ENCODE assay signal across 21 cellular contexts in genomic region chr5:14112998-14113652, GRCh38. TPM values are rescaled to one million over a fixed set of nuclear protein-coding genes. Genes with fewer than 3 reads are reported as not detected.
A peak's percentile ranks its signal among the peaks of the same experiment; 100 is the strongest.
DNase-seq lines count a peak whose midpoint lies in the region; ATAC-seq and TF ChIP-seq lines count a peak whose summit lies in the region.
"Had no signal": no experiment of that assay in that cellular context is flagged by ENCODE, and none has a peak within 500 bp of the region (broad histone marks: within the 10 kb centered on the region; RNA-seq: fewer than 3 reads in every experiment).

No MANE protein-coding gene starts in this region.

- intact Hi-C loops in Panc1 (cut with micrococcal nuclease; ENCODE audit: unreplicated experiment) (no loop called here), Right ventricle myocardium superior (cut with DNase I) (loop anchor here (5.0 kb wide), 1 partner anchor 154 kb away; no protein-coding TSS in a partner anchor), right lobe of liver (cut with DNase I) (no loop called here), upper lobe of right lung (cut with DNase I) (no loop called here)

- TF ChIP-seq CTCF in Panc1 (IDR thresholded peaks at IDR 0.05) (no peak), right lobe of liver (IDR thresholded peaks at IDR 0.05) (no peak), upper lobe of right lung (IDR thresholded peaks at IDR 0.05) (no peak)

- 52% methylated on average over 4 of the region's 5 CpGs for WGBS in right lobe of liver (ENCODE audit: insufficient coverage, low coverage, low lambda C conversion rate, missing lambda C conversion rate)

- ATAC-seq in Panc1, result no peak
- peak; percentile 43 for ATAC-seq in Right ventricle myocardium superior (ENCODE audit: poor library complexity)
- peak; percentile 66 to 77 (median 66) for ATAC-seq in right lobe of liver
- ATAC-seq in upper lobe of right lung, result peak; percentile 57
- ATAC-seq in GM19035 (IDR thresholded peaks at IDR 0.05; ENCODE audit: unreplicated experiment), result no peak
- no peak for ATAC-seq in HG03280 (IDR thresholded peaks at IDR 0.05; ENCODE audit: unreplicated experiment)

- CTCF ChIA-PET in Panc1 (lab: Charles Lee), result interaction anchor here (0.7 kb wide), 1 partner anchor 73 kb away, joined by 3 read pairs; no protein-coding TSS in a partner anchor

- no TSS peak for BruUV-seq in Panc1 (replicated peaks; lab: Mats Ljungman, UMichigan)

- POLR2A ChIA-PET in Panc1 (lab: Charles Lee), result interaction anchor here (0.5 to 0.6 kb wide), 2 partner anchors 16 to 26 kb away, joined by 3 read pairs; no protein-coding TSS in a partner anchor

- DNase-seq in Panc1 (ENCODE audit: low read depth, low spot score), result no peak
- peak; percentile 53 for DNase-seq in Right ventricle myocardium superior
- peak in 1 of 3 donors; percentile 30 for DNase-seq in right lobe of liver
- no peak for DNase-seq in upper lobe of right lung
- DNase-seq in NCI-H2227 treated with DMSO at 0.1 percent for 48 hours (lab: John Stamatoyannopoulos, UW), result no peak
- DNase-seq: activated B cell treated with CpG ODN at 0.5 μM for 24 hours; activated CD4-positive, alpha-beta memory T cell treated with anti-CD3 and anti-CD28 coated beads, Interleukin-2, amount 10 ng/mL, durations not matched to agents 7 days and 5 days; activated naive CD4-positive, alpha-beta T cell; activated T-cell treated with anti-CD3 and anti-CD28 coated beads, Interleukin-2, amount 50 U/mL, for 1 hour; amygdala; COR-L47; effector memory CD4-positive, alpha-beta T cell; head of caudate nucleus; immature natural killer cell; MM.1S; NCI-H1694; PC-9; stimulated activated CD8-positive, alpha-beta memory T cell treated with anti-CD3 and anti-CD28 coated beads, Interleukin-4, amount 100 ng/mL, for 48 hours; T-helper 9 cell had no signal

- H3K4me1 ChIP-seq in Panc1 (ENCODE audit: control insufficient read depth, insufficient read depth, low read length) (peaks cover 19% of the 10 kb centered on the region), right lobe of liver (peaks cover 0 to 15% (median 0%) of the 10 kb centered on the region in 4 donors), upper lobe of right lung (peaks cover 15% of the 10 kb centered on the region)

- no peak for TF ChIP-seq POLR2A in right lobe of liver (IDR thresholded peaks at IDR 0.05)

- in situ Hi-C loops in Panc1 (cut with HindIII; ENCODE audit: low pct_unique_long_range_greater_than_20kb, low sequenced_read_pairs), result loop anchor here (25.0 kb wide), 1 partner anchor 126 kb away; no protein-coding TSS in a partner anchor

- H3K4me3 ChIP-seq in Panc1 (ENCODE audit: low read depth in 2 of 2, low read length in 2 of 2) (no peak overlapping the region), right lobe of liver (no peak overlapping the region), upper lobe of right lung (no peak overlapping the region)
- H3K4me3 ChIP-seq: PC-9 had no signal

- H3K27ac ChIP-seq in Panc1 (ENCODE audit: low read length), result peak overlapping the region; percentile 100
- peak overlapping the region in 1 of 3 donors; percentile 13 for H3K27ac ChIP-seq in right lobe of liver
- peak overlapping the region; percentile 6 for H3K27ac ChIP-seq in upper lobe of right lung
- H3K27ac ChIP-seq: PC-9 had no signal

- H3K27me3 ChIP-seq in Panc1 (ENCODE audit: control insufficient read depth, insufficient read depth, low read length), result no peaks in the 10 kb centered on the region
- no peaks in the 10 kb centered on the region for H3K27me3 ChIP-seq in right lobe of liver
- no peaks in the 10 kb centered on the region for H3K27me3 ChIP-seq in upper lobe of right lung

- H3K36me3 ChIP-seq in Panc1 (ENCODE audit: control insufficient read depth, insufficient read depth, low read length), result no peaks in the 10 kb centered on the region
- no peaks in the 10 kb centered on the region for H3K36me3 ChIP-seq in right lobe of liver
- no peaks in the 10 kb centered on the region for H3K36me3 ChIP-seq in upper lobe of right lung

- H3K9me3 ChIP-seq in Panc1 (ENCODE audit: control insufficient read depth, insufficient read depth, low read depth, low read length), result peaks cover 2% of the 10 kb centered on the region; the same call in 1 of the 2 replicates
- no peaks in the 10 kb centered on the region for H3K9me3 ChIP-seq in right lobe of liver
- H3K9me3 ChIP-seq in upper lobe of right lung, result no peaks in the 10 kb centered on the region

RNA-seq across cellular contexts. Expression of gene TRIO, which starts 30.0 kb away (rescaled TPM):
- total RNA-seq in Panc1 (2021; ENCODE audit: unreplicated experiment) (349 TPM), Right ventricle myocardium superior (56.0 TPM), right lobe of liver (10 to 100 TPM; 34.7 to 63.5 (median 50.2) TPM), upper lobe of right lung (148 TPM)
- polyA plus RNA-seq in Panc1 (2012; ENCODE audit: insufficient read length), result 213 TPM

Comparison
In these comparisons a context has a peak if more than half of its experiments do, and no peak if none do; other contexts are left out.
1. ATAC-seq: peak in Right ventricle myocardium superior (single experiment), right lobe of liver (4 of 4) and upper lobe of right lung (single experiment); none in Panc1 (single experiment), GM19035 (single experiment) and HG03280 (single experiment).